Comparison of ENCODE assay signal across 14 cellular contexts in genomic region chr7:17038160-17038782, GRCh38.
DNase-seq lines count a peak whose midpoint lies in the region; ATAC-seq, FAIRE-seq and TF ChIP-seq lines count a peak whose summit lies in the region.
"Had no signal": no experiment of that assay in that cellular context is flagged by ENCODE, and none has a peak within 500 bp of the region (broad histone marks: within the 10 kb centered on the region; RNA-seq: fewer than 3 reads in every experiment).

No MANE protein-coding gene starts in this region.

- H3K9me3 Mint-ChIP-seq in stimulated activated naive CD8-positive, alpha-beta T cell treated with anti-CD3 and anti-CD28 coated beads, Interleukin-15, amount 100 ng/mL, for 72 hours, result no peaks in the 10 kb centered on the region
- H3K9me3 Mint-ChIP-seq: activated T-cell treated with anti-CD3 and anti-CD28 coated beads, Interleukin-2, amount 50 U/mL, for 72 hours had no signal

- H3K27ac ChIP-seq in GM12878 (ENCODE audit: control insufficient read depth, insufficient read depth) (no peak overlapping the region), mucosa of rectum (ENCODE audit: low read depth in 2 of 2, low read length in 2 of 2) (peak overlapping the region; percentile 25 to 53), upper lobe of right lung (no peak overlapping the region)

- no peak overlapping the region for H2AFZ ChIP-seq in GM12878 (ENCODE audit: control insufficient read depth, low read depth, low read length)

- intact Hi-C loops in GM12878 (cut with micrococcal nuclease; ENCODE audit: unreplicated experiment) (no loop called here), upper lobe of right lung (cut with DNase I) (no loop called here), head of caudate nucleus (cut with DNase I) (no loop called here)

- H3K4me1 Mint-ChIP-seq in stimulated activated naive CD8-positive, alpha-beta T cell treated with anti-CD3 and anti-CD28 coated beads, Interleukin-15, amount 100 ng/mL, for 72 hours, result peaks cover 23% of the 10 kb centered on the region

- H3K27ac Mint-ChIP-seq in stimulated activated naive CD8-positive, alpha-beta T cell treated with anti-CD3 and anti-CD28 coated beads, Interleukin-15, amount 100 ng/mL, for 72 hours, result no peak overlapping the region
- H3K27ac Mint-ChIP-seq: activated T-cell treated with anti-CD3 and anti-CD28 coated beads, Interleukin-2, amount 50 U/mL, for 72 hours had no signal

- no peaks in the 10 kb centered on the region for H3K36me3 ChIP-seq in GM12878 (ENCODE audit: control insufficient read depth in 2 of 2, insufficient read depth in 2 of 2, low read length in 1 of 2)
- no peaks in the 10 kb centered on the region for H3K36me3 ChIP-seq in mucosa of rectum (ENCODE audit: control insufficient read depth in 2 of 2, insufficient read depth in 2 of 2, low read length in 2 of 2)
- no peaks in the 10 kb centered on the region for H3K36me3 ChIP-seq in upper lobe of right lung

- TF ChIP-seq POLR2A in GM12878 (IDR thresholded peaks at IDR 0.05; ENCODE audit: low read depth, low read length), result no peak

- no peak overlapping the region for H3K4me3 ChIP-seq in GM12878
- H3K4me3 ChIP-seq in mucosa of rectum (ENCODE audit: low read length in 2 of 2), result peak overlapping the region in 1 of 2 donors; percentile 18
- H3K4me3 ChIP-seq in upper lobe of right lung, result no peak overlapping the region

- peak; percentile 23 for ATAC-seq in stimulated activated naive CD8-positive, alpha-beta T cell treated with anti-CD3 and anti-CD28 coated beads, Interleukin-15, Interleukin-2, amounts not matched to agents 100 U/mL and 50 U/mL, for 24 hours
- ATAC-seq in stimulated activated naive CD8-positive, alpha-beta T cell treated with anti-CD3 and anti-CD28 coated beads, Interleukin-15, amount 100 ng/mL, for 72 hours, result no peak
- ATAC-seq in GM12878 (peak; percentile 30; the same call in 1 of the 3 replicates), upper lobe of right lung (peak; percentile 83), HG03196 (IDR thresholded peaks at IDR 0.05; ENCODE audit: unreplicated experiment) (no peak)
- ATAC-seq: activated T-cell treated with anti-CD3 and anti-CD28 coated beads, Interleukin-2, amount 50 U/mL, for 72 hours had no signal

- no peak for TF ChIP-seq RAD21 in GM12878 (IDR thresholded peaks at IDR 0.05; ENCODE audit: insufficient read depth, low read depth, low read length)

- H3K9ac ChIP-seq in GM12878 (ENCODE audit: control insufficient read depth, insufficient read depth, low read length) (no peak overlapping the region), mucosa of rectum (ENCODE audit: low read depth in 1 of 2, low read length in 2 of 2) (no peak overlapping the region)

- no peak for FAIRE-seq in GM12878 (lab: Jason Lieb, UNC)

- POLR2A ChIA-PET in GM12878 (lab: Charles Lee), result no interaction called here

- H3K9me3 ChIP-seq in GM12878 (replicated peaks; ENCODE audit: control insufficient read depth, insufficient read depth, low read length) (no peaks in the 10 kb centered on the region), mucosa of rectum (ENCODE audit: control insufficient read depth in 2 of 2, low read length in 2 of 2) (no peaks in the 10 kb centered on the region), upper lobe of right lung (no peaks in the 10 kb centered on the region)

- no peak for DNase-seq in stimulated activated naive CD8-positive, alpha-beta T cell treated with anti-CD3 and anti-CD28 coated beads, Interleukin-15, Interleukin-2, amounts not matched to agents 100 U/mL and 50 U/mL, for 24 hours
- no peak for DNase-seq in stimulated activated naive CD8-positive, alpha-beta T cell treated with anti-CD3 and anti-CD28 coated beads, Interleukin-15, amount 100 ng/mL, for 72 hours
- DNase-seq in GM12878 (ENCODE audit: low read depth, low spot score) (no peak), upper lobe of right lung (no peak), pons (ENCODE audit: low spot score) (no peak), head of caudate nucleus (no peak)
- DNase-seq: activated naive CD4-positive, alpha-beta T cell treated with anti-CD3 and anti-CD28 coated beads, Interleukin-2, amount 50 U/mL, for 16 hours; activated T-cell treated with anti-CD3 and anti-CD28 coated beads, Interleukin-2, amount 50 U/mL, for 72 hours; C1 segment of cervical spinal cord; effector CD8-positive, alpha-beta T cell; NCI-H187 treated with DMSO at 0.1 percent for 48 hours; stimulated activated CD8-positive, alpha-beta memory T cell treated with anti-CD3 and anti-CD28 coated beads, Interleukin-4, amount 100 ng/mL, for 48 hours had no signal

- CTCF ChIA-PET in GM12878 (lab: Yijun Ruan, JAX), result interaction anchor here (0.9 to 1.5 kb wide), 2 partner anchors 33 to 56 kb away, joined by 3 to 5 read pairs; no protein-coding TSS in a partner anchor

- no TSS peak for BruUV-seq in GM12878 (replicated peaks; lab: Mats Ljungman, UMichigan)

- RAD21 ChIA-PET in GM12878 (lab: Charles Lee; ENCODE audit: unreplicated experiment), result no interaction called here

- in situ Hi-C loops in GM12878 (cut with MboI), result no loop called here

- H3K27me3 ChIP-seq in GM12878 (replicated peaks in 1 of 2; ENCODE audit: control insufficient read depth in 2 of 2, insufficient read depth in 2 of 2, low read length in 1 of 2), result no peaks in the 10 kb centered on the region
- no peaks in the 10 kb centered on the region for H3K27me3 ChIP-seq in mucosa of rectum (ENCODE audit: control insufficient read depth in 2 of 2, insufficient read depth in 2 of 2, low read length in 2 of 2)
- H3K27me3 ChIP-seq in upper lobe of right lung, result no peaks in the 10 kb centered on the region

- no peak for TF ChIP-seq EP300 in GM12878 (IDR thresholded peaks at IDR 0.05; ENCODE audit: borderline replicate concordance in 1 of 2, control insufficient read depth in 1 of 2, low read depth in 2 of 2, low read length in 2 of 2)

- peaks cover 28% of the 10 kb centered on the region for H3K27me3 Mint-ChIP-seq in stimulated activated naive CD8-positive, alpha-beta T cell treated with anti-CD3 and anti-CD28 coated beads, Interleukin-15, amount 100 ng/mL, for 72 hours

- no peak overlapping the region for H3K4me2 ChIP-seq in GM12878 (ENCODE audit: control insufficient read depth, insufficient read depth)

- no peaks in the 10 kb centered on the region for H3K4me1 ChIP-seq in GM12878 (ENCODE audit: control insufficient read depth, insufficient read depth, low read length)
- H3K4me1 ChIP-seq in mucosa of rectum (ENCODE audit: control insufficient read depth in 2 of 2, insufficient read depth in 2 of 2, low read length in 2 of 2), result peaks cover 0 to 11% of the 10 kb centered on the region in 2 donors
- H3K4me1 ChIP-seq in upper lobe of right lung, result peaks cover 44% of the 10 kb centered on the region

- no peak overlapping the region for H3K4me3 Mint-ChIP-seq in stimulated activated naive CD8-positive, alpha-beta T cell treated with anti-CD3 and anti-CD28 coated beads, Interleukin-15, amount 100 ng/mL, for 72 hours
- H3K4me3 Mint-ChIP-seq: activated T-cell treated with anti-CD3 and anti-CD28 coated beads, Interleukin-2, amount 50 U/mL, for 72 hours had no signal

- SMC1A ChIA-PET in GM12878 (lab: Charles Lee; ENCODE audit: uncharacterized antibody, unreplicated experiment), result no interaction called here

- WGBS in GM12878 (ENCODE audit: insufficient coverage, insufficient replicate concordance, low lambda C conversion rate, missing lambda C conversion rate), result 11% methylated on average over 3 of the region's 3 CpGs

- no peaks in the 10 kb centered on the region for H4K20me1 ChIP-seq in GM12878 (ENCODE audit: control insufficient read depth, insufficient read depth)

- no peaks in the 10 kb centered on the region for H3K79me2 ChIP-seq in GM12878 (ENCODE audit: control insufficient read depth, insufficient read depth, low read length)

- no peak for TF ChIP-seq CTCF in GM12878 (IDR thresholded peaks at IDR 0.05 in 2 of 3, conservative IDR thresholded peaks at IDR 0.05 in 1 of 3; ENCODE audit: control insufficient read depth in 2 of 3, extremely low read depth in 1 of 3, insufficient read depth in 1 of 3, low read depth in 3 of 3, low read length in 3 of 3)
- no peak for TF ChIP-seq CTCF in upper lobe of right lung (IDR thresholded peaks at IDR 0.05)

TF ChIP-seq in GM12878, 131 proteins besides CTCF, POLR2A, EP300 and RAD21:
- TF ChIP-seq PAX8 (IDR thresholded peaks at IDR 0.05), result no peak
- no peak for TF ChIP-seq ZNF217 (IDR thresholded peaks at IDR 0.05)
- no peak for TF ChIP-seq NFYA (IDR thresholded peaks at IDR 0.05; ENCODE audit: borderline replicate concordance, low read depth, low read length)
- no peak for TF ChIP-seq POU2F2 (IDR thresholded peaks at IDR 0.05; ENCODE audit: borderline replicate concordance, low read depth, low read length)
- TF ChIP-seq TAF1 (IDR thresholded peaks at IDR 0.05; ENCODE audit: borderline replicate concordance, low read depth, low read length), result no peak
- no peak for TF ChIP-seq ATF7 (IDR thresholded peaks at IDR 0.05; ENCODE audit: low read depth)
- TF ChIP-seq ZNF24 (IDR thresholded peaks at IDR 0.05), result no peak
- TF ChIP-seq ZBTB33 (IDR thresholded peaks at IDR 0.05), result no peak
- TF ChIP-seq SIX5 (IDR thresholded peaks at IDR 0.05; ENCODE audit: low read depth, low read length, severe bottlenecking), result no peak

Comparison
In these comparisons a context has a peak if more than half of its experiments do, and no peak if none do; other contexts are left out.
1. ATAC-seq: peak in stimulated activated naive CD8-positive, alpha-beta T cell treated with anti-CD3 and anti-CD28 coated beads, Interleukin-15, Interleukin-2, amounts not matched to agents 100 U/mL and 50 U/mL, for 24 hours (single experiment), GM12878 (single experiment) and upper lobe of right lung (single experiment); none in stimulated activated naive CD8-positive, alpha-beta T cell treated with anti-CD3 and anti-CD28 coated beads, Interleukin-15, amount 100 ng/mL, for 72 hours (single experiment) and HG03196 (single experiment).
2. H3K27ac ChIP-seq: peak in mucosa of rectum (2 of 2); none in GM12878 (single experiment) and upper lobe of right lung (single experiment).